8 cellular contexts compared by ENCODE assay signal in the genomic region with DNA sequence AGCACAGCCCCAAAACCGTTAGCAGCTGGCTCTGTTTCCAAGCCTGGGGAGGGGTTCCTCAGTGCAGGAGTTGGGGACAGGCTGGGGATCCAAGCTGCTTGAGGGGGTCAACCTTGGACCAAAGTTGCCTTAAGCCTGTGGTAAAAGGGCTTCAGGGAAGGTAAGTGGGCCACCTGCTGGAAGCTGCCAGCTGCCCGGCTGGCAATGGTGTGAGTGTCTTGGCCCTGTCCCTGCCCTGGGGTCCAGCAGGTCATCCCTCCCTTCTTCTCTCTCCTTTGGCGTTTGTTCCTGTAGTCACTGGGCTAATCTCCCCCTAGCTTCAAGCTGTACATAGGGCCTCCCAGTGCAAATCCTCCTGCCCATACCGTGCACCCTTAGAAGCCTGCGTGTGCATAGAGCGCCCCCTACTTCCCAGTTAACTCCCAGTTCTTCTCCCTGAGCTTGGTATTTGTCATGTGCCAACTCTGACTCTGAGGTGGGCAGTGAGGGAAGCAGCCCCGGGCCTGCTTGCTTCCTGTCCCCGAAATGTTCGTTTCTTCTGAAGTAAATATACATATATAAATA. TPM values are rescaled to one million over a fixed set of nuclear protein-coding genes. Genes with fewer than 3 reads are reported as not detected.
DNase-seq lines count a peak whose midpoint lies in the region; ATAC-seq and TF ChIP-seq lines count a peak whose summit lies in the region.

No MANE protein-coding gene starts in this region.

- H3K4me3 Mint-ChIP-seq in immature natural killer cell = no peak overlapping the region

- H3K36me3 ChIP-seq in BLaER1 (peaks cover 80% of the 10 kb centered on the region), H7 (replicated peaks; ENCODE audit: control insufficient read depth, insufficient read depth, low read length) (peaks cover 34% of the 10 kb centered on the region)

- peaks cover 43% of the 10 kb centered on the region for H4K20me1 ChIP-seq in BLaER1

- H3K4me3 ChIP-seq in BLaER1 (no peak overlapping the region), H7 (ENCODE audit: insufficient read depth, low read depth, low read length) (no peak overlapping the region)

- no peaks in the 10 kb centered on the region for H3K9me3 Mint-ChIP-seq in immature natural killer cell

- H3K27ac Mint-ChIP-seq in immature natural killer cell = peak overlapping the region in 1 of 6 donors; percentile 55

- DNase-seq in H7 = peak; percentile 90
- peak; percentile 81 for DNase-seq in SK-MEL-5 (ENCODE audit: low read depth, low spot score)
- DNase-seq in foreskin keratinocyte = peak in 1 of 2 donors; percentile 29
- peak; percentile 88 for DNase-seq in superior temporal gyrus (ENCODE audit: extremely low spot score)
- DNase-seq in DMS153 treated with DMSO at 0.1 percent for 48 hours (lab: John Stamatoyannopoulos, UW; ENCODE audit: unreplicated experiment) = no peak
- no peak for DNase-seq in immature natural killer cell

- H3K9ac ChIP-seq in BLaER1 = 0 out of 2 replicates have a peak overlapping the region, but pooled peaks have one; percentile 29

- in situ Hi-C loops in SK-MEL-5 (cut with HindIII; ENCODE audit: low pct_unique_long_range_greater_than_20kb, low sequenced_read_pairs) = no loop called here

- ATAC-seq in foreskin keratinocyte = peak; percentile 11
- no peak for ATAC-seq in HG02678 (IDR thresholded peaks at IDR 0.05; ENCODE audit: unreplicated experiment)

- H3K27me3 Mint-ChIP-seq in immature natural killer cell (ENCODE audit: low read depth in 3 of 3) = peaks cover 0 to 10% (median 4%) of the 10 kb centered on the region in 3 donors

- H3K4me2 ChIP-seq in BLaER1 = peak overlapping the region; percentile 70; the same call in 1 of the 2 replicates

- H3K27ac ChIP-seq in BLaER1 (no peak overlapping the region), foreskin keratinocyte (no peak overlapping the region)

- H3K36me3 Mint-ChIP-seq in immature natural killer cell = peaks cover 2 to 10% (median 5%) of the 10 kb centered on the region in 3 donors

- peak; percentile 70 for TF ChIP-seq CTCF in foreskin keratinocyte (conservative IDR thresholded peaks at IDR 0.05)

- H3K4me1 ChIP-seq in BLaER1 (peaks cover 47% of the 10 kb centered on the region), foreskin keratinocyte (peaks cover 3% of the 10 kb centered on the region)

- H3K4me1 Mint-ChIP-seq in immature natural killer cell = peaks cover 13 to 41% of the 10 kb centered on the region in 2 donors

- no peaks in the 10 kb centered on the region for H3K9me3 ChIP-seq in BLaER1

- H3K27me3 ChIP-seq in BLaER1 = no peaks in the 10 kb centered on the region
- no peaks in the 10 kb centered on the region for H3K27me3 ChIP-seq in H7 (ENCODE audit: control insufficient read depth, insufficient read depth, low read length)
- H3K27me3 ChIP-seq in foreskin keratinocyte = no peaks in the 10 kb centered on the region

RNA-seq across cellular contexts. Expression of gene TMEM258, which starts 4.4 kb away (rescaled TPM):
- 263 and 296 TPM in 2 replicates for total RNA-seq in H7 (2014; rRNA removed; shearing (Covaris generic))
- total RNA-seq in SK-MEL-5 (2014; rRNA removed; shearing (Covaris generic)) = 142 and 172 TPM in 2 replicates
- polyA plus RNA-seq in SK-MEL-5 (2015; cell fraction: cytosol; rRNA removed) = 93.5 and 112 TPM in 2 replicates
- 17.7 and 55.2 TPM in 2 replicates for polyA plus RNA-seq in SK-MEL-5 (2015; cell fraction: nucleus; rRNA removed)
- total RNA-seq in foreskin keratinocyte = 133 and 163 TPM in 2 replicates
- polyA plus RNA-seq in foreskin keratinocyte = 223 and 259 TPM in 2 replicates
- 100 to 1,000 TPM; 160 to 274 (median 225) TPM for polyA plus RNA-seq in immature natural killer cell

RNA-seq across cellular contexts. Expression of gene FEN1, which starts 4.7 kb away (rescaled TPM):
- 103 and 119 TPM in 2 replicates for total RNA-seq in H7 (2014; rRNA removed; shearing (Covaris generic))
- 65.4 and 65.8 TPM in 2 replicates for total RNA-seq in SK-MEL-5 (2014; rRNA removed; shearing (Covaris generic))
- polyA plus RNA-seq in SK-MEL-5 (2015; cell fraction: cytosol; rRNA removed) = 73.1 and 79.3 TPM in 2 replicates
- 13.1 and 18.1 TPM in 2 replicates for polyA plus RNA-seq in SK-MEL-5 (2015; cell fraction: nucleus; rRNA removed)
- 73.6 and 92.9 TPM in 2 replicates for total RNA-seq in foreskin keratinocyte
- polyA plus RNA-seq in foreskin keratinocyte (64.5 and 79.3 TPM in 2 replicates), immature natural killer cell (10 to 100 TPM; 20.3 to 31.3 (median 24.6) TPM)

RNA-seq across cellular contexts. Expression of gene FADS1, which starts 28.8 kb away (rescaled TPM):
- 99.2 and 115 TPM in 2 replicates for total RNA-seq in H7 (2014; rRNA removed; shearing (Covaris generic))
- 39.4 and 45.9 TPM in 2 replicates for total RNA-seq in SK-MEL-5 (2014; rRNA removed; shearing (Covaris generic))
- polyA plus RNA-seq in SK-MEL-5 (2015; cell fraction: cytosol; rRNA removed) = 35.2 and 36.9 TPM in 2 replicates
- polyA plus RNA-seq in SK-MEL-5 (2015; cell fraction: nucleus; rRNA removed) = 14.8 and 23.8 TPM in 2 replicates
- 88.0 and 97.3 TPM in 2 replicates for total RNA-seq in foreskin keratinocyte
- 40.1 and 41.6 TPM in 2 replicates for polyA plus RNA-seq in foreskin keratinocyte
- polyA plus RNA-seq in immature natural killer cell = 10 to 100 TPM; 11.5 to 18.7 (median 17.7) TPM

RNA-seq across cellular contexts. Expression of gene MYRF, which starts 35.6 kb away (rescaled TPM):
- total RNA-seq in H7 (2014; rRNA removed; shearing (Covaris generic)) = 3.6 and 4.2 TPM in 2 replicates
- total RNA-seq in SK-MEL-5 (2014; rRNA removed; shearing (Covaris generic)) = 1.7 and 2.2 TPM in 2 replicates
- polyA plus RNA-seq in SK-MEL-5 (2015; cell fraction: cytosol; rRNA removed) = 6.7 and 8.5 TPM in 2 replicates
- polyA plus RNA-seq in SK-MEL-5 (2015; cell fraction: nucleus; rRNA removed) = 12.9 and 16.5 TPM in 2 replicates
- total RNA-seq in foreskin keratinocyte = 0.10 and 0.18 TPM in 2 replicates
- polyA plus RNA-seq in foreskin keratinocyte (0.11 and 0.12 TPM in 2 replicates), immature natural killer cell (1 to 10 TPM in 1 of 3 donors, under 1 TPM in 1, not detected in 1; 0.43 to 2.4 TPM)

RNA-seq across cellular contexts. Expression of gene FADS2, which starts 40.1 kb away (rescaled TPM):
- total RNA-seq in H7 (2014; rRNA removed; shearing (Covaris generic)) = 176 and 225 TPM in 2 replicates
- total RNA-seq in SK-MEL-5 (2014; rRNA removed; shearing (Covaris generic)) = 0.45 and 0.56 TPM in 2 replicates
- polyA plus RNA-seq in SK-MEL-5 (2015; cell fraction: cytosol; rRNA removed) = 2.2 and 3.9 TPM in 2 replicates
- 0.44 and 1.0 TPM in 2 replicates for polyA plus RNA-seq in SK-MEL-5 (2015; cell fraction: nucleus; rRNA removed)
- 517 and 543 TPM in 2 replicates for total RNA-seq in foreskin keratinocyte
- polyA plus RNA-seq in foreskin keratinocyte = 354 and 363 TPM in 2 replicates
- polyA plus RNA-seq in immature natural killer cell = 10 to 100 TPM; 21.9 to 28.7 (median 22.0) TPM

Comparison
In these comparisons a context has a peak if more than half of its experiments do, and no peak if none do; other contexts are left out.
1. DNase-seq: peak in H7 (single experiment), SK-MEL-5 (single experiment) and superior temporal gyrus (single experiment); none in DMS153 treated with DMSO at 0.1 percent for 48 hours (single experiment) and immature natural killer cell (0 of 3).